In the genomic region with DNA sequence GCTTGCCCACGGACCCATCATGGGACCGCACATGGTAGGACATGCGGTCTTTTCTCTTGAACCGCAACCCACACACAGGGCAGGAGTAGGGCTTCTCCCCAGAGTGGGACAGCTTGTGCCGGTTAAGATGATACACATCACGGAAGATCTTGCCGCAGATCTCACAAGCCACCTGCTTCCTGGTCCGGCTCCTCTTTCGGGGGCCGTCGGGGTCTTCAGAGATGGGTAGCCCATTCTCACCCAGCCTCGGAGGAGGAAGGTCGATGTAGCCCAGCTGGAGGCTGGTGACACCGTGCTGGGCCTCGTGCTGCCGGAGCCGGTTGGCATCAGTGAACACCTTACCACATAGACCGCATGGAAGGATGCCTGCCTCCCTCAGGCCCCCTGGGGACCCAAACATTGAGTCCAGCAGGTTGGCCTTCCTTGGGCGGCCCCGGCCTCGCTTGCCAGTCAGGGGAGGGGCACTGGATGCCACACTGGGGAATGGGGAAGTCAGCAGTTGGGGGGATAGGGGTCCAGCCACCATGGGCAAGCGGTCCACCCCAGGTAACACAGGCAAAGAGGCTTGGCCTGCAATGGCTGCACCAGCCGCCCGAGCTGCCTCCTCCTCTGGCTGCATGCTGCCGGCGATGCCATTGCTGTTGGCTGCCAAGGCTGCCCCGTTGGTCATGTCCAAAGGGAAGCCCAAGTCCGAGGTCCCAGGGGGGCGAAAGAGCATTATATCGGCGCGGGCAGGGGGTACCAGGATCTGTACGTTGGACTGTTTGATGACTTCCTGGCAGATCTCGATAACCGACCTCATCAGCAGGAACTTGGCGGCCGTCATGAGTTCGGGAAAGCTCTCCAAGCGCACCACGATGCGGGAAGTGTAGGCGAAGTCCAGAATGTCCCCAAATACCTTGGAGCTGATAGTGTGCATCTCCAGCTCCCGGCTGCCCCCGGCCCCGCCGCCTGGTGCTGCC, we compare ENCODE assay signal across 1 cellular context.
TF ChIP-seq lines count a peak whose summit lies in the region.

No MANE protein-coding gene starts in this region.

TF ChIP-seq in GM12878, 131 proteins besides CTCF, POLR2A, EP300 and RAD21 (continues in another document):
- TF ChIP-seq, protein P1, sequence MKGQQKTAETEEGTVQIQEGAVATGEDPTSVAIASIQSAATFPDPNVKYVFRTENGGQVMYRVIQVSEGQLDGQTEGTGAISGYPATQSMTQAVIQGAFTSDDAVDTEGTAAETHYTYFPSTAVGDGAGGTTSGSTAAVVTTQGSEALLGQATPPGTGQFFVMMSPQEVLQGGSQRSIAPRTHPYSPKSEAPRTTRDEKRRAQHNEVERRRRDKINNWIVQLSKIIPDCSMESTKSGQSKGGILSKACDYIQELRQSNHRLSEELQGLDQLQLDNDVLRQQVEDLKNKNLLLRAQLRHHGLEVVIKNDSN (IDR thresholded peaks at IDR 0.05; ENCODE audit: borderline replicate concordance, extremely low read length, insufficient read depth, low read depth, low read length): no peak
- TF ChIP-seq SMAD1 (IDR thresholded peaks at IDR 0.05; ENCODE audit: low read depth, partially characterized antibody) (no peak), IKZF1 (conservative IDR thresholded peaks at IDR 0.05) (peak; percentile 9; the same call in 1 of the 2 replicates), KDM1A (IDR thresholded peaks at IDR 0.05; ENCODE audit: borderline replicate concordance) (no peak), SRF (IDR thresholded peaks at IDR 0.05; ENCODE audit: low read depth in 2 of 2, low read length in 2 of 2) (no peak), MYC (IDR thresholded peaks at IDR 0.05; ENCODE audit: insufficient read depth, insufficient read length, insufficient replicate concordance, low read length, severe bottlenecking) (no peak), WRNIP1 (IDR thresholded peaks at IDR 0.05; ENCODE audit: borderline replicate concordance, low read depth, low read length) (no peak), SMARCA5 (IDR thresholded peaks at IDR 0.05) (no peak), GABPA (IDR thresholded peaks at IDR 0.05; ENCODE audit: low read depth) (no peak), ZNF217 (IDR thresholded peaks at IDR 0.05) (no peak), SP1 (IDR thresholded peaks at IDR 0.05; ENCODE audit: low read depth, low read length) (no peak), POLR2AphosphoS2 (IDR thresholded peaks at IDR 0.05; ENCODE audit: low read depth, low read length) (peak; percentile 39), ZNF384 (IDR thresholded peaks at IDR 0.05; ENCODE audit: borderline replicate concordance, low read depth, low read length) (no peak), MTA3 (IDR thresholded peaks at IDR 0.05; ENCODE audit: borderline replicate concordance, low read length) (no peak), HDAC2 (IDR thresholded peaks at IDR 0.05) (no peak), SREBF1 (IDR thresholded peaks at IDR 0.05; ENCODE audit: low read length) (no peak), ZNF274 (IDR thresholded peaks at IDR 0.05; ENCODE audit: insufficient read depth, insufficient read length) (no peak), TCF7 (IDR thresholded peaks at IDR 0.05; ENCODE audit: borderline replicate concordance) (no peak), SPI1 (IDR thresholded peaks at IDR 0.05; ENCODE audit: borderline replicate concordance, insufficient read depth, low read depth, low read length) (peak; percentile 18; the same call in 1 of the 2 replicates), EED (IDR thresholded peaks at IDR 0.05; ENCODE audit: low read depth) (no peak), NBN (IDR thresholded peaks at IDR 0.05) (no peak), TAF1 (IDR thresholded peaks at IDR 0.05; ENCODE audit: borderline replicate concordance, low read depth, low read length) (no peak), KAT2A (conservative IDR thresholded peaks at IDR 0.05; ENCODE audit: control insufficient read depth, low read depth, low read length) (no peak), ESRRA (IDR thresholded peaks at IDR 0.05; ENCODE audit: low read length) (no peak), MTA2 (IDR thresholded peaks at IDR 0.05; ENCODE audit: low read depth) (no peak), HCFC1 (IDR thresholded peaks at IDR 0.05; ENCODE audit: low read length) (no peak)
- TF ChIP-seq, protein P2, sequence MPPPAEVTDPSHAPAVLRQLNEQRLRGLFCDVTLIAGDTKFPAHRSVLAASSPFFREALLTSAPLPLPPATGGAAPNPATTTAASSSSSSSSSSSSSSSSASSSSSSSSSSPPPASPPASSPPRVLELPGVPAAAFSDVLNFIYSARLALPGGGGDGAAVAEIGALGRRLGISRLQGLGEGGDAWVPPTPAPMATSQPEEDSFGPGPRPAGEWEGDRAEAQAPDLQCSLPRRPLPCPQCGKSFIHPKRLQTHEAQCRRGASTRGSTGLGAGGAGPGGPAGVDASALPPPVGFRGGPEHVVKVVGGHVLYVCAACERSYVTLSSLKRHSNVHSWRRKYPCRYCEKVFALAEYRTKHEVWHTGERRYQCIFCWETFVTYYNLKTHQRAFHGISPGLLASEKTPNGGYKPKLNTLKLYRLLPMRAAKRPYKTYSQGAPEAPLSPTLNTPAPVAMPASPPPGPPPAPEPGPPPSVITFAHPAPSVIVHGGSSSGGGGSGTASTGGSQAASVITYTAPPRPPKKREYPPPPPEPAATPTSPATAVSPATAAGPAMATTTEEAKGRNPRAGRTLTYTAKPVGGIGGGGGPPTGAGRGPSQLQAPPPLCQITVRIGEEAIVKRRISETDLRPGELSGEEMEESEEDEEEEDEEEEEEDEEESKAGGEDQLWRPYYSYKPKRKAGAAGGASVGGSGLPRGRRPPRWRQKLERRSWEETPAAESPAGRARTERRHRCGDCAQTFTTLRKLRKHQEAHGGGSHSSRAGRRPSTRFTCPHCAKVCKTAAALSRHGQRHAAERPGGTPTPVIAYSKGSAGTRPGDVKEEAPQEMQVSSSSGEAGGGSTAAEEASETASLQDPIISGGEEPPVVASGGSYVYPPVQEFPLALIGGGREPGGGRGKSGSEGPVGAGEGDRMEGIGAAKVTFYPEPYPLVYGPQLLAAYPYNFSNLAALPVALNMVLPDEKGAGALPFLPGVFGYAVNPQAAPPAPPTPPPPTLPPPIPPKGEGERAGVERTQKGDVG (CRISPR knock-in tag; IDR thresholded peaks at IDR 0.05): no peak
- TF ChIP-seq, protein P3, sequence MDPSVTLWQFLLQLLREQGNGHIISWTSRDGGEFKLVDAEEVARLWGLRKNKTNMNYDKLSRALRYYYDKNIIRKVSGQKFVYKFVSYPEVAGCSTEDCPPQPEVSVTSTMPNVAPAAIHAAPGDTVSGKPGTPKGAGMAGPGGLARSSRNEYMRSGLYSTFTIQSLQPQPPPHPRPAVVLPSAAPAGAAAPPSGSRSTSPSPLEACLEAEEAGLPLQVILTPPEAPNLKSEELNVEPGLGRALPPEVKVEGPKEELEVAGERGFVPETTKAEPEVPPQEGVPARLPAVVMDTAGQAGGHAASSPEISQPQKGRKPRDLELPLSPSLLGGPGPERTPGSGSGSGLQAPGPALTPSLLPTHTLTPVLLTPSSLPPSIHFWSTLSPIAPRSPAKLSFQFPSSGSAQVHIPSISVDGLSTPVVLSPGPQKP (IDR thresholded peaks at IDR 0.05; ENCODE audit: low read depth, low read length): no peak
- TF ChIP-seq, protein P4, sequence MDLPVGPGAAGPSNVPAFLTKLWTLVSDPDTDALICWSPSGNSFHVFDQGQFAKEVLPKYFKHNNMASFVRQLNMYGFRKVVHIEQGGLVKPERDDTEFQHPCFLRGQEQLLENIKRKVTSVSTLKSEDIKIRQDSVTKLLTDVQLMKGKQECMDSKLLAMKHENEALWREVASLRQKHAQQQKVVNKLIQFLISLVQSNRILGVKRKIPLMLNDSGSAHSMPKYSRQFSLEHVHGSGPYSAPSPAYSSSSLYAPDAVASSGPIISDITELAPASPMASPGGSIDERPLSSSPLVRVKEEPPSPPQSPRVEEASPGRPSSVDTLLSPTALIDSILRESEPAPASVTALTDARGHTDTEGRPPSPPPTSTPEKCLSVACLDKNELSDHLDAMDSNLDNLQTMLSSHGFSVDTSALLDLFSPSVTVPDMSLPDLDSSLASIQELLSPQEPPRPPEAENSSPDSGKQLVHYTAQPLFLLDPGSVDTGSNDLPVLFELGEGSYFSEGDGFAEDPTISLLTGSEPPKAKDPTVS (IDR thresholded peaks at IDR 0.05; ENCODE audit: low read depth, low read length): no peak
- TF ChIP-seq, protein P5, sequence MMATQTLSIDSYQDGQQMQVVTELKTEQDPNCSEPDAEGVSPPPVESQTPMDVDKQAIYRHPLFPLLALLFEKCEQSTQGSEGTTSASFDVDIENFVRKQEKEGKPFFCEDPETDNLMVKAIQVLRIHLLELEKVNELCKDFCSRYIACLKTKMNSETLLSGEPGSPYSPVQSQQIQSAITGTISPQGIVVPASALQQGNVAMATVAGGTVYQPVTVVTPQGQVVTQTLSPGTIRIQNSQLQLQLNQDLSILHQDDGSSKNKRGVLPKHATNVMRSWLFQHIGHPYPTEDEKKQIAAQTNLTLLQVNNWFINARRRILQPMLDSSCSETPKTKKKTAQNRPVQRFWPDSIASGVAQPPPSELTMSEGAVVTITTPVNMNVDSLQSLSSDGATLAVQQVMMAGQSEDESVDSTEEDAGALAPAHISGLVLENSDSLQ (IDR thresholded peaks at IDR 0.05): no peak
- TF ChIP-seq, protein P6, sequence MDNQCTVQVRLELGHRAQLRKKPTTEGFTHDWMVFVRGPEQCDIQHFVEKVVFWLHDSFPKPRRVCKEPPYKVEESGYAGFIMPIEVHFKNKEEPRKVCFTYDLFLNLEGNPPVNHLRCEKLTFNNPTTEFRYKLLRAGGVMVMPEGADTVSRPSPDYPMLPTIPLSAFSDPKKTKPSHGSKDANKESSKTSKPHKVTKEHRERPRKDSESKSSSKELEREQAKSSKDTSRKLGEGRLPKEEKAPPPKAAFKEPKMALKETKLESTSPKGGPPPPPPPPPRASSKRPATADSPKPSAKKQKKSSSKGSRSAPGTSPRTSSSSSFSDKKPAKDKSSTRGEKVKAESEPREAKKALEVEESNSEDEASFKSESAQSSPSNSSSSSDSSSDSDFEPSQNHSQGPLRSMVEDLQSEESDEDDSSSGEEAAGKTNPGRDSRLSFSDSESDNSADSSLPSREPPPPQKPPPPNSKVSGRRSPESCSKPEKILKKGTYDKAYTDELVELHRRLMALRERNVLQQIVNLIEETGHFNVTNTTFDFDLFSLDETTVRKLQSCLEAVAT (IDR thresholded peaks at IDR 0.05): no peak
- TF ChIP-seq, protein P7, sequence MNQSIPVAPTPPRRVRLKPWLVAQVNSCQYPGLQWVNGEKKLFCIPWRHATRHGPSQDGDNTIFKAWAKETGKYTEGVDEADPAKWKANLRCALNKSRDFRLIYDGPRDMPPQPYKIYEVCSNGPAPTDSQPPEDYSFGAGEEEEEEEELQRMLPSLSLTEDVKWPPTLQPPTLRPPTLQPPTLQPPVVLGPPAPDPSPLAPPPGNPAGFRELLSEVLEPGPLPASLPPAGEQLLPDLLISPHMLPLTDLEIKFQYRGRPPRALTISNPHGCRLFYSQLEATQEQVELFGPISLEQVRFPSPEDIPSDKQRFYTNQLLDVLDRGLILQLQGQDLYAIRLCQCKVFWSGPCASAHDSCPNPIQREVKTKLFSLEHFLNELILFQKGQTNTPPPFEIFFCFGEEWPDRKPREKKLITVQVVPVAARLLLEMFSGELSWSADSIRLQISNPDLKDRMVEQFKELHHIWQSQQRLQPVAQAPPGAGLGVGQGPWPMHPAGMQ (IDR thresholded peaks at IDR 0.05; ENCODE audit: borderline replicate concordance): no peak
- TF ChIP-seq, protein P8, sequence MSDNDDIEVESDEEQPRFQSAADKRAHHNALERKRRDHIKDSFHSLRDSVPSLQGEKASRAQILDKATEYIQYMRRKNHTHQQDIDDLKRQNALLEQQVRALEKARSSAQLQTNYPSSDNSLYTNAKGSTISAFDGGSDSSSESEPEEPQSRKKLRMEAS (IDR thresholded peaks at IDR 0.05; ENCODE audit: low read depth, low read length): 0 out of 2 replicates have a peak, but pooled peaks have one; percentile 15
- TF ChIP-seq, protein P9, sequence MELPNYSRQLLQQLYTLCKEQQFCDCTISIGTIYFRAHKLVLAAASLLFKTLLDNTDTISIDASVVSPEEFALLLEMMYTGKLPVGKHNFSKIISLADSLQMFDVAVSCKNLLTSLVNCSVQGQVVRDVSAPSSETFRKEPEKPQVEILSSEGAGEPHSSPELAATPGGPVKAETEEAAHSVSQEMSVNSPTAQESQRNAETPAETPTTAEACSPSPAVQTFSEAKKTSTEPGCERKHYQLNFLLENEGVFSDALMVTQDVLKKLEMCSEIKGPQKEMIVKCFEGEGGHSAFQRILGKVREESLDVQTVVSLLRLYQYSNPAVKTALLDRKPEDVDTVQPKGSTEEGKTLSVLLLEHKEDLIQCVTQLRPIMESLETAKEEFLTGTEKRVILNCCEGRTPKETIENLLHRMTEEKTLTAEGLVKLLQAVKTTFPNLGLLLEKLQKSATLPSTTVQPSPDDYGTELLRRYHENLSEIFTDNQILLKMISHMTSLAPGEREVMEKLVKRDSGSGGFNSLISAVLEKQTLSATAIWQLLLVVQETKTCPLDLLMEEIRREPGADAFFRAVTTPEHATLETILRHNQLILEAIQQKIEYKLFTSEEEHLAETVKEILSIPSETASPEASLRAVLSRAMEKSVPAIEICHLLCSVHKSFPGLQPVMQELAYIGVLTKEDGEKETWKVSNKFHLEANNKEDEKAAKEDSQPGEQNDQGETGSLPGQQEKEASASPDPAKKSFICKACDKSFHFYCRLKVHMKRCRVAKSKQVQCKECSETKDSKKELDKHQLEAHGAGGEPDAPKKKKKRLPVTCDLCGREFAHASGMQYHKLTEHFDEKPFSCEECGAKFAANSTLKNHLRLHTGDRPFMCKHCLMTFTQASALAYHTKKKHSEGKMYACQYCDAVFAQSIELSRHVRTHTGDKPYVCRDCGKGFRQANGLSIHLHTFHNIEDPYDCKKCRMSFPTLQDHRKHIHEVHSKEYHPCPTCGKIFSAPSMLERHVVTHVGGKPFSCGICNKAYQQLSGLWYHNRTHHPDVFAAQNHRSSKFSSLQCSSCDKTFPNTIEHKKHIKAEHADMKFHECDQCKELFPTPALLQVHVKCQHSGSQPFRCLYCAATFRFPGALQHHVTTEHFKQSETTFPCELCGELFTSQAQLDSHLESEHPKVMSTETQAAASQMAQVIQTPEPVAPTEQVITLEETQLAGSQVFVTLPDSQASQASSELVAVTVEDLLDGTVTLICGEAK (IDR thresholded peaks at IDR 0.05; ENCODE audit: borderline replicate concordance): no peak
- TF ChIP-seq, protein P10, sequence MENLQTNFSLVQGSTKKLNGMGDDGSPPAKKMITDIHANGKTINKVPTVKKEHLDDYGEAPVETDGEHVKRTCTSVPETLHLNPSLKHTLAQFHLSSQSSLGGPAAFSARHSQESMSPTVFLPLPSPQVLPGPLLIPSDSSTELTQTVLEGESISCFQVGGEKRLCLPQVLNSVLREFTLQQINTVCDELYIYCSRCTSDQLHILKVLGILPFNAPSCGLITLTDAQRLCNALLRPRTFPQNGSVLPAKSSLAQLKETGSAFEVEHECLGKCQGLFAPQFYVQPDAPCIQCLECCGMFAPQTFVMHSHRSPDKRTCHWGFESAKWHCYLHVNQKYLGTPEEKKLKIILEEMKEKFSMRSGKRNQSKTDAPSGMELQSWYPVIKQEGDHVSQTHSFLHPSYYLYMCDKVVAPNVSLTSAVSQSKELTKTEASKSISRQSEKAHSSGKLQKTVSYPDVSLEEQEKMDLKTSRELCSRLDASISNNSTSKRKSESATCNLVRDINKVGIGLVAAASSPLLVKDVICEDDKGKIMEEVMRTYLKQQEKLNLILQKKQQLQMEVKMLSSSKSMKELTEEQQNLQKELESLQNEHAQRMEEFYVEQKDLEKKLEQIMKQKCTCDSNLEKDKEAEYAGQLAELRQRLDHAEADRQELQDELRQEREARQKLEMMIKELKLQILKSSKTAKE (IDR thresholded peaks at IDR 0.05; ENCODE audit: low read depth, poor library complexity, severe bottlenecking): no peak
- TF ChIP-seq, protein P11, sequence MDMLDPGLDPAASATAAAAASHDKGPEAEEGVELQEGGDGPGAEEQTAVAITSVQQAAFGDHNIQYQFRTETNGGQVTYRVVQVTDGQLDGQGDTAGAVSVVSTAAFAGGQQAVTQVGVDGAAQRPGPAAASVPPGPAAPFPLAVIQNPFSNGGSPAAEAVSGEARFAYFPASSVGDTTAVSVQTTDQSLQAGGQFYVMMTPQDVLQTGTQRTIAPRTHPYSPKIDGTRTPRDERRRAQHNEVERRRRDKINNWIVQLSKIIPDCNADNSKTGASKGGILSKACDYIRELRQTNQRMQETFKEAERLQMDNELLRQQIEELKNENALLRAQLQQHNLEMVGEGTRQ (IDR thresholded peaks at IDR 0.05; ENCODE audit: borderline replicate concordance, low read depth, low read length): no peak
